ENCODE assay signal across 9 cellular contexts in genomic region chr7:88789480-88790064, GRCh38. TPM values are rescaled to one million over a fixed set of nuclear protein-coding genes. Genes with fewer than 3 reads are reported as not detected.
DNase-seq lines count a peak whose midpoint lies in the region; ATAC-seq and TF ChIP-seq lines count a peak whose summit lies in the region.
"Had no signal": no experiment of that assay in that cellular context is flagged by ENCODE, and none has a peak within 500 bp of the region (broad histone marks: within the 10 kb centered on the region; RNA-seq: fewer than 3 reads in every experiment).

No MANE protein-coding gene starts in this region.

- no peaks in the 10 kb centered on the region for H3K9me3 Mint-ChIP-seq in type B pancreatic cell
- H3K9me3 Mint-ChIP-seq: central memory CD8-positive, alpha-beta T cell had no signal

- 61% methylated on average over 2 of the region's 2 CpGs for WGBS in esophagus squamous epithelium, 2 donors

- no peaks in the 10 kb centered on the region for H3K4me1 ChIP-seq in esophagus squamous epithelium

- DNase-seq in AG09309 (ENCODE audit: low read depth) (no peak), NCI-H526 treated with DMSO at 0.1 percent for 48 hours (lab: John Stamatoyannopoulos, UW) (peak; percentile 27), esophagus squamous epithelium (lab: John Stamatoyannopoulos, UW) (no peak), type B pancreatic cell (ENCODE audit: extremely low spot score, unreplicated experiment) (no peak), epidermal melanocyte (ENCODE audit: insufficient read length, low spot score) (no peak)
- no peak for DNase-seq in activated CD4-positive, alpha-beta T cell treated with anti-CD3 and anti-CD28 coated beads, Interleukin-2, amount 50 U/mL, for 1 hour

- H3K4me3 ChIP-seq in AG09309 (ENCODE audit: control insufficient read depth, low read depth, low read length) (no peak overlapping the region), esophagus squamous epithelium (no peak overlapping the region)

- no peak overlapping the region for H3K27ac ChIP-seq in esophagus squamous epithelium

- peaks cover 5% of the 10 kb centered on the region for H3K27me3 Mint-ChIP-seq in type B pancreatic cell
- H3K27me3 Mint-ChIP-seq: central memory CD8-positive, alpha-beta T cell had no signal

- no peak overlapping the region for H3K27ac Mint-ChIP-seq in type B pancreatic cell

- no peaks in the 10 kb centered on the region for H3K36me3 ChIP-seq in esophagus squamous epithelium

- ATAC-seq in GM18858 (IDR thresholded peaks at IDR 0.05; ENCODE audit: unreplicated experiment): peak; percentile 54
- no peak for ATAC-seq in GM19455 (IDR thresholded peaks at IDR 0.05; ENCODE audit: unreplicated experiment)

- no peaks in the 10 kb centered on the region for H3K4me1 Mint-ChIP-seq in type B pancreatic cell (ENCODE audit: unreplicated experiment)
- H3K4me1 Mint-ChIP-seq: central memory CD8-positive, alpha-beta T cell had no signal

- intact Hi-C loops in esophagus squamous epithelium (cut with DNase I): no loop called here

- no peaks in the 10 kb centered on the region for H3K36me3 Mint-ChIP-seq in type B pancreatic cell

- no peaks in the 10 kb centered on the region for H3K27me3 ChIP-seq in esophagus squamous epithelium

- H3K4me3 Mint-ChIP-seq in type B pancreatic cell: no peak overlapping the region
- H3K4me3 Mint-ChIP-seq: central memory CD8-positive, alpha-beta T cell had no signal

- no peaks in the 10 kb centered on the region for H3K9me3 ChIP-seq in esophagus squamous epithelium

- no peak for TF ChIP-seq POLR2A in esophagus squamous epithelium (IDR thresholded peaks at IDR 0.05)

- TF ChIP-seq CTCF in AG09309 (IDR thresholded peaks at IDR 0.05; ENCODE audit: control insufficient read depth, insufficient read depth, low read depth, low read length, missing control alignments) (peak; percentile 36), esophagus squamous epithelium (IDR thresholded peaks at IDR 0.05) (peak in 4 of 6 experiments; percentile 17 to 34 (median 24)), type B pancreatic cell (conservative IDR thresholded peaks at IDR 0.05) (peak; percentile 78)

RNA-seq across cellular contexts. Expression of gene TEX47, which starts 6.0 kb away (rescaled TPM):
- total RNA-seq in esophagus squamous epithelium (not detected), type B pancreatic cell (ENCODE audit: low replicate concordance) (not detected in 2 replicates)

RNA-seq across cellular contexts. Expression of gene ZNF804B, which starts 30.1 kb away (rescaled TPM):
- total RNA-seq in esophagus squamous epithelium (not detected), type B pancreatic cell (ENCODE audit: low replicate concordance) (0.07 TPM in 1 of 2 replicates, not detected in the other)

Comparison
In these comparisons a context has a peak if more than half of its experiments do, and no peak if none do; other contexts are left out.
1. CTCF ChIP-seq: peak in every context shown above with its lines; median percentile 78 in type B pancreatic cell; 36 in AG09309; 24 in esophagus squamous epithelium.